ENCODE assay signal across 8 cellular contexts in genomic region chr20:62121776-62122658, GRCh38. TPM values are rescaled to one million over a fixed set of nuclear protein-coding genes. Genes with fewer than 3 reads are reported as not detected.
DNase-seq lines count a peak whose midpoint lies in the region; ATAC-seq and TF ChIP-seq lines count a peak whose summit lies in the region.

TSS of gene LSM14B (plus strand) at chr20:62122475. CDS start at chr20:62122667, 192 bp downstream.

- H3K4me3 ChIP-seq in adrenal gland (peak within 1 kb of the TSS; percentile 42 to 99 (median 54)), heart left ventricle (peak within 1 kb of the TSS; percentile 63 to 96 (median 82))

- intact Hi-C loops in adrenal gland (cut with DNase I): no loop called here
- intact Hi-C loops in heart left ventricle (cut with DNase I): loop anchor here in 6 of 10 donors (1.0 to 5.0 kb wide), 5 partner anchors 21 to 100 kb away; partner anchors contain the start of genes TAF4 (in 2 of the 6), PSMA7 (in 1 of the 6) and SS18L1 (in 1 of the 6)
- intact Hi-C loops in posterior cingulate gyrus (cut with DNase I): loop anchor here (1.0 to 10.0 kb wide), 4 partner anchors 21 to 113 kb away; partner anchors contain the start of genes OSBPL2, PSMA7 and SS18L1

- H3K36me3 ChIP-seq in adrenal gland (replicated peaks in 1 of 2) (peaks cover 0 to 21% of the 10 kb centered on the region in 2 donors), heart left ventricle (peaks cover 0 to 30% (median 26%) of the 10 kb centered on the region in 9 donors)

- peak within 1 kb of the TSS; percentile 94 for H3K4me3 Mint-ChIP-seq in type B pancreatic cell

- peak within 1 kb of the TSS; percentile 94 for H3K27ac Mint-ChIP-seq in type B pancreatic cell

- TF ChIP-seq POLR2A in adrenal gland (IDR thresholded peaks at IDR 0.05): peak; percentile 72 to 74
- peak in 1 of 2 donors; percentile 28 for TF ChIP-seq POLR2A in heart left ventricle (IDR thresholded peaks at IDR 0.05)

- peaks cover 9% of the 10 kb centered on the region for H3K36me3 Mint-ChIP-seq in type B pancreatic cell

- H3K4me1 ChIP-seq in adrenal gland (replicated peaks in 1 of 2) (peaks cover 9 to 15% of the 10 kb centered on the region in 2 donors), heart left ventricle (peaks cover 3 to 59% (median 37%) of the 10 kb centered on the region in 12 donors)

- H3K4me1 Mint-ChIP-seq in type B pancreatic cell (ENCODE audit: unreplicated experiment): peaks cover 13% of the 10 kb centered on the region

- DNase-seq in GM13977 (ENCODE audit: low spot score): peak; percentile 100
- peak; percentile 88 for DNase-seq in NCI-H146 treated with DMSO at 0.1 percent for 48 hours (lab: John Stamatoyannopoulos, UW; ENCODE audit: unreplicated experiment)
- peak; percentile 90 to 99 (median 94) for DNase-seq in T-helper 1 cell
- peak; percentile 95 to 97 (median 96) for DNase-seq in adrenal gland
- DNase-seq in heart left ventricle: peak; percentile 97 to 98 (median 97)
- DNase-seq in posterior cingulate gyrus: peak; percentile 85 to 99 (median 93)
- peak; percentile 98 for DNase-seq in type B pancreatic cell (ENCODE audit: extremely low spot score, unreplicated experiment)

- H3K9me3 ChIP-seq in adrenal gland (replicated peaks in 1 of 3): no peaks in the 10 kb centered on the region
- no peaks in the 10 kb centered on the region for H3K9me3 ChIP-seq in heart left ventricle

- peak within 1 kb of the TSS; percentile 90 to 97 (median 96) for H3K27ac ChIP-seq in adrenal gland
- peak within 1 kb of the TSS; percentile 89 to 99 (median 98) for H3K27ac ChIP-seq in heart left ventricle

- peaks cover 17% of the 10 kb centered on the region for H3K27me3 Mint-ChIP-seq in type B pancreatic cell

- WGBS in adrenal gland, 4 donors: 0 to 2% (median 0%) methylated on average over 11 to 125 of the region's 125 CpGs; no CpG with 5 or more reads in 1 of the 4 donors
- WGBS in heart left ventricle, 4 donors: 0 to 1% (median 0%) methylated on average over 11 to 125 of the region's 125 CpGs

- no peaks in the 10 kb centered on the region for H3K9me3 Mint-ChIP-seq in type B pancreatic cell

- H3K27me3 ChIP-seq in adrenal gland (no peaks in the 10 kb centered on the region), heart left ventricle (peaks cover 0 to 8% (median 0%) of the 10 kb centered on the region in 9 donors)

- in situ Hi-C loops in GM13977 (cut with MboI; ENCODE audit: low pct_unique_long_range_greater_than_20kb, low sequenced_read_pairs, unreplicated experiment): no loop called here

- peak; percentile 75 for ATAC-seq in HG02870 (IDR thresholded peaks at IDR 0.05; ENCODE audit: unreplicated experiment)
- peak; percentile 83 to 92 (median 88) for ATAC-seq in heart left ventricle

- TF ChIP-seq CTCF in GM13977 (IDR thresholded peaks at IDR 0.05; ENCODE audit: extremely low read depth, insufficient read depth, missing control alignments) (no peak), adrenal gland (IDR thresholded peaks at IDR 0.05) (no peak), heart left ventricle (IDR thresholded peaks at IDR 0.05) (no peak), type B pancreatic cell (conservative IDR thresholded peaks at IDR 0.05) (no peak)

RNA-seq across cellular contexts. Expression of gene LSM14B, which starts in this region (rescaled TPM):
- total RNA-seq in adrenal gland: 10 to 100 TPM; 29.1 to 47.0 (median 35.6) TPM
- polyA plus RNA-seq in adrenal gland: 10 to 100 TPM; 17.6 to 23.4 (median 19.2) TPM
- 10 to 100 TPM; 38.6 to 64.7 (median 54.6) TPM for total RNA-seq in heart left ventricle
- 10 to 100 TPM; 26.1 to 60.0 TPM for polyA plus RNA-seq in heart left ventricle
- 45.6 and 66.3 TPM in 2 replicates for total RNA-seq in type B pancreatic cell (ENCODE audit: low replicate concordance)

Comparison
In these comparisons a context has a peak if more than half of its experiments do, and no peak if none do; other contexts are left out.
1. Peak in every context shown above with its lines: DNase-seq, ATAC-seq, H3K4me3 ChIP-seq and H3K27ac ChIP-seq.
2. intact Hi-C loops: an anchor here in heart left ventricle (1.0 to 5.0 kb wide) and posterior cingulate gyrus (1.0 to 10.0 kb wide); none called in adrenal gland.